11 cellular contexts compared by ENCODE assay signal in the genomic region with DNA sequence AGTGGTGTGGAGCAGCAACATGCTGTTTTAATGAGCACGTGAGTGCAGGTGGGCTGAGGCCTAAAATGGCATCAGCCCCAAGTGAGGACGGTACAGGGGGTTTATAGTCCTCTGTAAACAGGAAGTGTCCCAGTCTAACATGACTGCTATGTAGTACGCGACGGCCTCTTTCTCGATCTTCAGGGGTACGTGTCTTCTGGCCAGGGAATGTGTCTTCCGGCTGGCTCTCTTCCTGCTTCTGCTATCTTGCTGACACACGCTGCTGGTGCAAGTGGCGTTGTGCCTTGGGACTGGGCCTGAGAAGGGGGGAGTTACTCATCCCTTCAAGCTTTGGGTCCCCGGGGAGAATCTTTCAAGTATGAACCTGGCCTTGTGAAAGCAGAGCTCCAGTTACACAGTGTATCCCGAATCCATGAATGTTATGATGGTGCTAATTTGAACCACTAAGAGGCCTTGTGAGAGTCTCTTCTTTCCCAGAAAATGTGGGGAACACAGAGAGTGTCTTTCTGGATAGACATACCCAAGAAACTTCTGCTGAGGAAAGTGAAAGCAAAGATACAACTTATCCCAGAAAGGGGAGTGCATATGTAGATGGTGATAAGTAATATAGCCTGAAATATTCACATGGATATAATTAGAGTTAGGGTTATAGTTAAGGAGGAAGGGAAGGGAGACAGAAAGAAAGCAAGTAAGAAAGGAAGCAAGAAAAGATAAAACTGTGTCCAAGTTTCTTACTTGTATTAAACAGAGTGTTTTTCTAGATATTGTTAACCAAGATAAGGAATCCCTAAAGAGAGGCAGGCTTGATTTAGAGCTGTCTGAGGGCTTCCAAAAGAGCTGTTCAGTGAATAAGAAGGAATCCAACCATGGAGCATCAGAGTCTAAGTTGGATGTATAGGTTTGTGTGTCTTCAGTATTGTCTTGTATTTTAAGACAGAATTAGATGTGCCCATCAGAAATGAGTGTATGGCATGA. TPM values are rescaled to one million over a fixed set of nuclear protein-coding genes. Genes with fewer than 3 reads are reported as not detected.
DNase-seq lines count a peak whose midpoint lies in the region; ATAC-seq lines count a peak whose summit lies in the region.
"Had no signal": no experiment of that assay in that cellular context is flagged by ENCODE, and none has a peak within 500 bp of the region (broad histone marks: within the 10 kb centered on the region; RNA-seq: fewer than 3 reads in every experiment).

No MANE protein-coding gene starts in this region.

- DNase-seq in activated CD4-positive, alpha-beta T cell treated with anti-CD3 and anti-CD28 coated beads for 36 hours: no peak
- no peak for DNase-seq in activated CD4-positive, alpha-beta T cell treated with anti-CD3 and anti-CD28 coated beads, Interleukin-2, amount 50 U/mL, for 1 hour
- peak; percentile 63 for DNase-seq in left ventricle myocardium superior
- DNase-seq in stimulated activated naive B cell treated with anti-CD40 and anti-IgM and Interleukin-4, amounts not matched to agents 10 μg/mL and 1 μg/mL and 100 μg/mL, for 72 hours: no peak
- no peak for DNase-seq in cerebellum (ENCODE audit: low spot score)
- DNase-seq in NCI-H2029 treated with DMSO at 0.1 percent for 48 hours (lab: John Stamatoyannopoulos, UW): no peak
- DNase-seq: activated effector memory CD4-positive, alpha-beta T cell treated with Interleukin-2 at 50 U/mL for 16 hours; NCI-H2227 treated with DMSO at 0.1 percent for 48 hours had no signal

- no peak overlapping the region for H3K4me3 Mint-ChIP-seq in activated CD4-positive, alpha-beta T cell treated with anti-CD3 and anti-CD28 coated beads for 36 hours
- H3K4me3 Mint-ChIP-seq in activated naive CD8-positive, alpha-beta T cell: no peak overlapping the region
- H3K4me3 Mint-ChIP-seq in stimulated activated naive B cell treated with anti-CD40 and anti-IgM and Interleukin-4, amounts not matched to agents 10 μg/mL and 1 μg/mL and 100 μg/mL, for 72 hours: no peak overlapping the region

- no peak for ATAC-seq in activated CD4-positive, alpha-beta T cell treated with anti-CD3 and anti-CD28 coated beads for 36 hours
- ATAC-seq in left ventricle myocardium superior (peak; percentile 68), HG02870 (IDR thresholded peaks at IDR 0.05; ENCODE audit: unreplicated experiment) (no peak)
- no peak for ATAC-seq in stimulated activated naive B cell treated with anti-CD40 and anti-IgM and Interleukin-4, amounts not matched to agents 10 μg/mL and 1 μg/mL and 100 μg/mL, for 72 hours (replicated peaks)
- ATAC-seq: A549 had no signal

- CTCF ChIA-PET in activated CD4-positive, alpha-beta T cell treated with anti-CD3 and anti-CD28 coated beads for 36 hours (lab: Charles Lee): interaction anchor here (0.6 to 1.9 kb wide), 4 partner anchors 11 to 407 kb away, joined by 3 to 7 read pairs (median 4); no protein-coding TSS in a partner anchor

- H3K4me1 Mint-ChIP-seq in activated CD4-positive, alpha-beta T cell treated with anti-CD3 and anti-CD28 coated beads for 36 hours: peaks cover 27% of the 10 kb centered on the region
- peaks cover 33% of the 10 kb centered on the region for H3K4me1 Mint-ChIP-seq in activated naive CD8-positive, alpha-beta T cell (ENCODE audit: low read depth)
- H3K4me1 Mint-ChIP-seq in stimulated activated naive B cell treated with anti-CD40 and anti-IgM and Interleukin-4, amounts not matched to agents 10 μg/mL and 1 μg/mL and 100 μg/mL, for 72 hours: peaks cover 31 to 38% of the 10 kb centered on the region in 2 donors

- H3K27ac Mint-ChIP-seq in activated CD4-positive, alpha-beta T cell treated with anti-CD3 and anti-CD28 coated beads for 36 hours: peak overlapping the region; percentile 44
- H3K27ac Mint-ChIP-seq in activated naive CD8-positive, alpha-beta T cell: peak overlapping the region; percentile 56
- H3K27ac Mint-ChIP-seq in stimulated activated naive B cell treated with anti-CD40 and anti-IgM and Interleukin-4, amounts not matched to agents 10 μg/mL and 1 μg/mL and 100 μg/mL, for 72 hours: peak overlapping the region; percentile 20

- no peaks in the 10 kb centered on the region for H3K9me3 Mint-ChIP-seq in activated CD4-positive, alpha-beta T cell treated with anti-CD3 and anti-CD28 coated beads for 36 hours (ENCODE audit: low read depth)
- H3K9me3 Mint-ChIP-seq in activated naive CD8-positive, alpha-beta T cell (ENCODE audit: low read depth): no peaks in the 10 kb centered on the region
- peaks cover 3 to 5% of the 10 kb centered on the region in 2 donors for H3K9me3 Mint-ChIP-seq in stimulated activated naive B cell treated with anti-CD40 and anti-IgM and Interleukin-4, amounts not matched to agents 10 μg/mL and 1 μg/mL and 100 μg/mL, for 72 hours

- POLR2A ChIA-PET in activated CD4-positive, alpha-beta T cell treated with anti-CD3 and anti-CD28 coated beads for 36 hours (lab: Charles Lee): no interaction called here

- intact Hi-C loops in activated CD4-positive, alpha-beta T cell treated with anti-CD3 and anti-CD28 coated beads for 36 hours (cut with DNase I, micrococcal nuclease): loop anchor here in 1 of 2 experiments (2.0 kb wide), 2 partner anchors 231 to 409 kb away; no protein-coding TSS in a partner anchor
- intact Hi-C loops in left ventricle myocardium superior (cut with micrococcal nuclease): no loop called here

- peaks cover 24% of the 10 kb centered on the region for H3K36me3 Mint-ChIP-seq in activated CD4-positive, alpha-beta T cell treated with anti-CD3 and anti-CD28 coated beads for 36 hours (ENCODE audit: low read depth)
- peaks cover 5% of the 10 kb centered on the region for H3K36me3 Mint-ChIP-seq in activated naive CD8-positive, alpha-beta T cell
- H3K36me3 Mint-ChIP-seq in stimulated activated naive B cell treated with anti-CD40 and anti-IgM and Interleukin-4, amounts not matched to agents 10 μg/mL and 1 μg/mL and 100 μg/mL, for 72 hours: peaks cover 47 to 48% of the 10 kb centered on the region in 2 donors

- no peaks in the 10 kb centered on the region for H3K27me3 Mint-ChIP-seq in activated CD4-positive, alpha-beta T cell treated with anti-CD3 and anti-CD28 coated beads for 36 hours
- H3K27me3 Mint-ChIP-seq in activated naive CD8-positive, alpha-beta T cell: no peaks in the 10 kb centered on the region
- no peaks in the 10 kb centered on the region for H3K27me3 Mint-ChIP-seq in stimulated activated naive B cell treated with anti-CD40 and anti-IgM and Interleukin-4, amounts not matched to agents 10 μg/mL and 1 μg/mL and 100 μg/mL, for 72 hours

RNA-seq across cellular contexts. Expression of gene ANXA2R, which starts 35.5 kb away (rescaled TPM):
- total RNA-seq in activated CD4-positive, alpha-beta T cell treated with anti-CD3 and anti-CD28 coated beads for 36 hours: 1 to 10 TPM; 3.2 to 4.6 TPM
- total RNA-seq in left ventricle myocardium superior: 1.2 TPM
- total RNA-seq in cerebellum: 2.9 TPM

RNA-seq across cellular contexts. Expression of gene ZNF131, which starts 45.1 kb away (rescaled TPM):
- total RNA-seq in activated CD4-positive, alpha-beta T cell treated with anti-CD3 and anti-CD28 coated beads for 36 hours: 10 to 100 TPM; 30.9 to 33.4 TPM
- total RNA-seq in left ventricle myocardium superior (14.5 TPM), cerebellum (64.2 TPM)
